In the genomic region with DNA sequence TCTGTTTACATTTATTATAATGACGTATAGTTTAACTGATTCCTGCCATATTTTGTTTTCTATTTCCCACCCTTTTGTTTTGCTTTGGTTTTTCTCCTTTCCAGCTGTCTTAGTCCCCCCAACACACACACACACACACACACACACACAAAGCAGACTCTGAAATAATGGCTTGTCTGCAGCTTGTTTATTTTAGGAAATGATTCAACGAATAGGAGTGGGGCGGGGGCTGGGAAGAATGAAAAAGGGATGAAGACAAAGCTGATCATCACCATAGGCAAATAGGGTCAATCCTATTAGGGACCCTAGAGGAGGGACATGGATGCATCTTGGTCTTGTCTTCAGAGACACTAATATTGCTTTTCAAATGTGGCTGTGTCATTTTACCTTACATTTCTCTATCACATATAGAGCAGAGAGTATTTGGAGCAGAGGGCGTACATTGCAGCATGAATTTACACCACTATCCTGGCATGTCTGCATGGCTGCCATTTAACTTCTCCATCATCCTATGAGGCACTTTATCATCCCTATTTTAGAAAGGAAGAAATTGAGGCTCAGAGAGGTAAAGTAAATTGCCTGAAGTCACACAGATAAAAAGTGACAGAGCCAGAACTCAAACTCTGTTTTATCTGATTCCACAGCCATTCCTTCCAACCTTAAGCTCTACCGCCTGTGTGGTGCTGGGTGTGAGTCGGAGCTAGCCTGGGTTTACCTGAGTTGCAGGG, we compare ENCODE assay signal across 11 cellular contexts.
DNase-seq lines count a peak whose midpoint lies in the region; TF ChIP-seq lines count a peak whose summit lies in the region.
"Had no signal": no experiment of that assay in that cellular context is flagged by ENCODE, and none has a peak within 500 bp of the region (broad histone marks: within the 10 kb centered on the region; RNA-seq: fewer than 3 reads in every experiment).

No MANE protein-coding gene starts in this region.

- TF ChIP-seq CTCF in ascending aorta (IDR thresholded peaks at IDR 0.05) (no peak), WERI-Rb-1 (IDR thresholded peaks at IDR 0.05; ENCODE audit: low read depth, low read length) (no peak)

- peak overlapping the region; percentile 72 to 78 for H3K27ac ChIP-seq in ascending aorta
- H3K27ac ChIP-seq in skin epidermis, result peak overlapping the region in 17 of 21 experiments; percentile 42 to 95 (median 80)
- no peak overlapping the region for H3K27ac ChIP-seq in WERI-Rb-1
- H3K27ac ChIP-seq: 22Rv1, testis had no signal

- in situ Hi-C loops in KBM-7 (cut with MboI; ENCODE audit: low pct_unique_long_range_greater_than_20kb, low sequenced_read_pairs), result no loop called here

- H3K27me3 ChIP-seq in ascending aorta (no peaks in the 10 kb centered on the region), WERI-Rb-1 (ENCODE audit: insufficient read depth, low read depth, severe bottlenecking) (no peaks in the 10 kb centered on the region)
- H3K27me3 ChIP-seq: testis had no signal

- intact Hi-C loops in ascending aorta (cut with DNase I), result loop anchor here (5.0 kb wide), 3 partner anchors 47 to 127 kb away; no protein-coding TSS in a partner anchor

- DNase-seq in DMS53 (lab: John Stamatoyannopoulos, UW) (peak; percentile 24), DMS53 treated with DMSO at 0.1 percent for 48 hours (lab: John Stamatoyannopoulos, UW; ENCODE audit: unreplicated experiment) (no peak), ascending aorta (ENCODE audit: low spot score in 2 of 2) (no peak), hepatic stellate cell (ENCODE audit: low spot score) (peak; percentile 40), KBM-7 (no peak), WERI-Rb-1 (no peak), OCI-M2 (lab: John Stamatoyannopoulos, UW; ENCODE audit: unreplicated experiment) (no peak)
- DNase-seq: activated CD4-positive, alpha-beta memory T cell treated with anti-CD3 and anti-CD28 coated beads, Interleukin-2, amount 10 ng/mL, durations not matched to agents 7 days and 5 days; testis had no signal

- H3K4me3 ChIP-seq in ascending aorta (no peak overlapping the region), skin epidermis (no peak overlapping the region), WERI-Rb-1 (ENCODE audit: low read depth, low read length) (no peak overlapping the region)
- H3K4me3 ChIP-seq: testis had no signal

- H3K9me3 ChIP-seq in ascending aorta (no peaks in the 10 kb centered on the region), WERI-Rb-1 (ENCODE audit: severe bottlenecking) (no peaks in the 10 kb centered on the region)
- H3K9me3 ChIP-seq: testis had no signal

- H3K36me3 ChIP-seq in ascending aorta (no peaks in the 10 kb centered on the region), WERI-Rb-1 (no peaks in the 10 kb centered on the region)

- peaks cover 8 to 31% of the 10 kb centered on the region in 2 donors for H3K4me1 ChIP-seq in ascending aorta
- H3K4me1 ChIP-seq: testis had no signal

Comparison
In these comparisons a context has a peak if more than half of its experiments do, and no peak if none do; other contexts are left out.
1. DNase-seq: peak in DMS53 (single experiment) and hepatic stellate cell (single experiment); none in DMS53 treated with DMSO at 0.1 percent for 48 hours (single experiment), ascending aorta (0 of 2), KBM-7 (single experiment), WERI-Rb-1 (single experiment) and OCI-M2 (single experiment).